20 cellular contexts compared by ENCODE assay signal in the genomic region with DNA sequence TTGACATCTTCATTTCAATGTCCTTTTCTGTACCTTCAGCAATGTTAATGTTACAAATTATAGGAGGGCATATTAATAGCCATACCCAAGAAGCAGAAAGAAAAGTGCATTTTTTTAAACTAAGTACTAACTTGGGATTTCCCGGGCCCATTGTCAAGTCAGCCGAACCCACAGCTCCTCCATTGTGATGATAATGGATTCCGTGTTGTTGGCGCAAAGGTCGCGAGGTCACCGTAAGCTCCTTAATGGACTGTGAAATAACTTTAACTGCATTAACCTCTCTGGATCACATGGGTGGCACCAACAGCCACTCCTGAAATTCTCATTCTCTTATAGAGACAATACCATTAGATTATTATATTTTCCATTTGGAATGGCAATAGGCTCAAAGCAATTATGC.
DNase-seq lines count a peak whose midpoint lies in the region; ATAC-seq, FAIRE-seq and TF ChIP-seq lines count a peak whose summit lies in the region.
"Had no signal": no experiment of that assay in that cellular context is flagged by ENCODE, and none has a peak within 500 bp of the region (broad histone marks: within the 10 kb centered on the region; RNA-seq: fewer than 3 reads in every experiment).

No MANE protein-coding gene starts in this region.

- no peak overlapping the region for H3K27ac Mint-ChIP-seq in nephron progenitor cell
- H3K27ac Mint-ChIP-seq in activated T-cell treated with anti-CD3 and anti-CD28 coated beads, Interleukin-2, amount 50 U/mL, for 72 hours, result no peak overlapping the region

- peaks cover 17% of the 10 kb centered on the region for H3K4me1 Mint-ChIP-seq in nephron progenitor cell
- H3K4me1 Mint-ChIP-seq in activated T-cell treated with anti-CD3 and anti-CD28 coated beads, Interleukin-2, amount 50 U/mL, for 72 hours (ENCODE audit: low read depth), result no peaks in the 10 kb centered on the region

- H3K9me3 Mint-ChIP-seq in nephron progenitor cell, result peaks cover 9% of the 10 kb centered on the region
- H3K9me3 Mint-ChIP-seq in activated T-cell treated with anti-CD3 and anti-CD28 coated beads, Interleukin-2, amount 50 U/mL, for 72 hours, result peaks cover 1 to 3% of the 10 kb centered on the region in 2 donors

- no peaks in the 10 kb centered on the region for H3K36me3 Mint-ChIP-seq in nephron progenitor cell (ENCODE audit: low read depth)
- no peaks in the 10 kb centered on the region for H3K36me3 Mint-ChIP-seq in activated T-cell treated with anti-CD3 and anti-CD28 coated beads, Interleukin-2, amount 50 U/mL, for 72 hours (ENCODE audit: insufficient read depth in 2 of 2)

- peak; percentile 69 for DNase-seq in ELF-1 (ENCODE audit: low read depth, low spot score)
- peak; percentile 11 for DNase-seq in NCI-H69 (lab: John Stamatoyannopoulos, UW)
- DNase-seq in iPS DF 19.7 (ENCODE audit: low read depth, low spot score), result peak; percentile 23
- DNase-seq in nephron progenitor cell, result peak; percentile 21
- no peak for DNase-seq in D721Med (ENCODE audit: insufficient read length, low spot score)
- DNase-seq in stimulated activated CD4-positive, alpha-beta T cell treated with anti-CD3 and anti-CD28 coated beads, Interleukin-15, amount 100 ng/mL, for 24 hours, result no peak
- DNase-seq in activated T-cell treated with anti-CD3 and anti-CD28 coated beads, Interleukin-2, amount 50 U/mL, for 72 hours, result no peak
- DNase-seq in NCI-H526 (lab: John Stamatoyannopoulos, UW), result no peak
- DNase-seq: DMS 273 treated with DMSO at 0.1 percent for 48 hours; GF-D8; KBM-7; NCI-H1105 treated with DMSO at 0.1 percent for 48 hours; NCI-H1694; NCI-H2081 treated with DMSO at 0.1 percent for 48 hours; NCI-H446 treated with DMSO at 0.1 percent for 48 hours; NCI-H748 treated with DMSO at 0.1 percent for 48 hours; NK-92 treated with Interleukin-12 subunit alpha and Interleukin-12 subunit beta, amount 100 ng/mL, for 24 hours; Right ventricle myocardium superior had no signal

- no peak for FAIRE-seq in D721Med (lab: Jason Lieb, UNC)
- FAIRE-seq: HepG2, RCC 7860 had no signal

- peaks cover 17% of the 10 kb centered on the region for H3K27me3 Mint-ChIP-seq in nephron progenitor cell (ENCODE audit: low read depth, poor library complexity)
- H3K27me3 Mint-ChIP-seq in activated T-cell treated with anti-CD3 and anti-CD28 coated beads, Interleukin-2, amount 50 U/mL, for 72 hours (ENCODE audit: low read depth), result no peaks in the 10 kb centered on the region

- TF ChIP-seq CTCF in nephron progenitor cell (IDR thresholded peaks at IDR 0.05) (no peak), D721Med (IDR thresholded peaks at IDR 0.05; ENCODE audit: insufficient read depth, missing control alignments) (no peak)

- H3K4me3 Mint-ChIP-seq in nephron progenitor cell, result no peak overlapping the region
- H3K4me3 Mint-ChIP-seq in activated T-cell treated with anti-CD3 and anti-CD28 coated beads, Interleukin-2, amount 50 U/mL, for 72 hours, result no peak overlapping the region

- no peak for ATAC-seq in activated T-cell treated with anti-CD3 and anti-CD28 coated beads, Interleukin-2, amount 50 U/mL, for 72 hours (replicated peaks in 1 of 2)
- ATAC-seq: HepG2 had no signal

Comparison
In these comparisons a context has a peak if more than half of its experiments do, and no peak if none do; other contexts are left out.
1. DNase-seq: peak in ELF-1 (single experiment), NCI-H69 (single experiment), iPS DF 19.7 (single experiment) and nephron progenitor cell (single experiment); none in D721Med (single experiment), stimulated activated CD4-positive, alpha-beta T cell treated with anti-CD3 and anti-CD28 coated beads, Interleukin-15, amount 100 ng/mL, for 24 hours (single experiment), activated T-cell treated with anti-CD3 and anti-CD28 coated beads, Interleukin-2, amount 50 U/mL, for 72 hours (0 of 2) and NCI-H526 (0 of 2).